In genomic region chr2:226802573-226802972, GRCh38 we compare ENCODE assay signal across 8 cellular contexts. TPM values are rescaled to one million over a fixed set of nuclear protein-coding genes. Genes with fewer than 3 reads are reported as not detected.
DNase-seq lines count a peak whose midpoint lies in the region; ATAC-seq, FAIRE-seq and TF ChIP-seq lines count a peak whose summit lies in the region.

No MANE protein-coding gene starts in this region.

- H3K36me3 ChIP-seq in kidney (ENCODE audit: control insufficient read depth in 1 of 2, insufficient read depth in 2 of 2, low read length in 2 of 2) (no peaks in the 10 kb centered on the region), upper lobe of right lung (no peaks in the 10 kb centered on the region)

- no CpG with 5 or more reads among the region's 4 CpGs for WGBS in H9 (ENCODE audit: extremely low coverage, insufficient read length, low lambda C conversion rate)

- no peak overlapping the region for H3K18ac ChIP-seq in H9 (ENCODE audit: insufficient read length, low read depth, low read length)

- H2AFZ ChIP-seq in H9 (ENCODE audit: low read length), result no peak overlapping the region

- no peak overlapping the region for H4K91ac ChIP-seq in H9 (ENCODE audit: insufficient read length, low read depth, low read length)

- no peak for DNase-seq in CD14-positive monocyte (ENCODE audit: low spot score)
- DNase-seq in H9, result no peak
- DNase-seq in NCI-H446 treated with DMSO at 0.1 percent for 48 hours (lab: John Stamatoyannopoulos, UW), result peak; percentile 51
- peak; percentile 84 for DNase-seq in astrocyte of the cerebellum (ENCODE audit: low read depth)
- DNase-seq in kidney, result no peak
- no peak for DNase-seq in upper lobe of right lung
- no peak for DNase-seq in stimulated activated CD4-positive, alpha-beta T cell treated with anti-CD3 and anti-CD28 coated beads, Interleukin-4, amount 100 ng/mL, for 4 hours
- DNase-seq in stimulated activated CD8-positive, alpha-beta memory T cell treated with anti-CD3 and anti-CD28 coated beads, Interleukin-4, amount 100 ng/mL, for 48 hours, result no peak

- TF ChIP-seq CTCF in CD14-positive monocyte (IDR thresholded peaks at IDR 0.05) (peak; percentile 79), H9 (conservative IDR thresholded peaks at IDR 0.05) (peak; percentile 78), astrocyte of the cerebellum (IDR thresholded peaks at IDR 0.05; ENCODE audit: low read depth, low read length, missing control alignments) (peak; percentile 60), kidney (IDR thresholded peaks at IDR 0.05; ENCODE audit: borderline replicate concordance, extremely low read depth, insufficient read depth) (peak; percentile 70), upper lobe of right lung (IDR thresholded peaks at IDR 0.05) (peak; percentile 70)

- H3K9me3 ChIP-seq in H9 (ENCODE audit: control insufficient read depth, low read depth, low read length) (no peaks in the 10 kb centered on the region), kidney (ENCODE audit: control insufficient read depth in 1 of 2, low read length in 2 of 2) (no peaks in the 10 kb centered on the region), upper lobe of right lung (no peaks in the 10 kb centered on the region)

- no peak overlapping the region for H3K56ac ChIP-seq in H9 (ENCODE audit: insufficient read length, low read depth, low read length)

- intact Hi-C loops in CD14-positive monocyte (cut with micrococcal nuclease) (loop anchor here (5.0 to 10.0 kb wide), 4 partner anchors 588 to 1138 kb away; no protein-coding TSS in a partner anchor), kidney (cut with DNase I) (loop anchor here (10.0 kb wide), 1 partner anchor 918 kb away; no protein-coding TSS in a partner anchor), upper lobe of right lung (cut with DNase I) (loop anchor here (10.0 kb wide), 1 partner anchor 908 kb away; no protein-coding TSS in a partner anchor)

- no peak overlapping the region for H3K27ac ChIP-seq in H9 (ENCODE audit: insufficient read length, low read depth, low read length)
- no peak overlapping the region for H3K27ac ChIP-seq in kidney (ENCODE audit: low read depth in 2 of 2, low read length in 2 of 2)
- H3K27ac ChIP-seq in upper lobe of right lung, result no peak overlapping the region

- peaks cover 4 to 24% (median 17%) of the 10 kb centered on the region in 7 donors for H3K9me3 Mint-ChIP-seq in CD14-positive monocyte
- H3K9me3 Mint-ChIP-seq in H9, result no peaks in the 10 kb centered on the region; a peak in 1 of 5 replicates

- no peak overlapping the region for H2BK12ac ChIP-seq in H9 (ENCODE audit: insufficient read length, low read depth, low read length)

- H2BK15ac ChIP-seq in H9 (ENCODE audit: low read depth, low read length), result no peak overlapping the region

- H3K4me1 ChIP-seq in H9 (ENCODE audit: insufficient read depth, low read length) (no peaks in the 10 kb centered on the region), kidney (ENCODE audit: control insufficient read depth in 1 of 2, insufficient read depth in 1 of 2, low read depth in 1 of 2, low read length in 2 of 2) (peaks cover 8 to 10% of the 10 kb centered on the region in 2 donors), upper lobe of right lung (peaks cover 20% of the 10 kb centered on the region)

- no peak overlapping the region for H3K4ac ChIP-seq in H9 (ENCODE audit: low read depth, low read length)

- no peak overlapping the region for H2BK5ac ChIP-seq in H9 (ENCODE audit: insufficient read length, low read length)

- H3K4me1 Mint-ChIP-seq in CD14-positive monocyte, result peaks cover 27% of the 10 kb centered on the region
- H3K4me1 Mint-ChIP-seq in H9, result peaks cover 17 to 25% of the 10 kb centered on the region in 2 experiments

- no peak overlapping the region for H4K8ac ChIP-seq in H9 (replicated peaks; ENCODE audit: insufficient read length, low read depth, low read length)

- H3K23ac ChIP-seq in H9 (ENCODE audit: insufficient read length, low read depth, low read length), result no peak overlapping the region

- H3K27me3 ChIP-seq in H9 (ENCODE audit: insufficient read depth, low read length), result no peaks in the 10 kb centered on the region
- peaks cover 5% of the 10 kb centered on the region for H3K27me3 ChIP-seq in upper lobe of right lung

- H3K36me3 Mint-ChIP-seq in CD14-positive monocyte (peaks cover 6 to 13% of the 10 kb centered on the region in 2 donors), H9 (ENCODE audit: insufficient read depth in 1 of 3, low read depth in 3 of 3) (peaks cover 4 to 9% (median 5%) of the 10 kb centered on the region in 3 experiments)

- no peak overlapping the region for H2BK20ac ChIP-seq in H9 (ENCODE audit: low read depth, low read length, poor library complexity, severe bottlenecking)

- H4K20me1 ChIP-seq in H9 (ENCODE audit: control insufficient read depth, insufficient read depth, insufficient read length), result no peaks in the 10 kb centered on the region

- H3K23me2 ChIP-seq in H9 (ENCODE audit: insufficient read length, low read depth, low read length, poor library complexity, severe bottlenecking), result peaks cover 22% of the 10 kb centered on the region

- in situ Hi-C loops in astrocyte of the cerebellum (cut with HindIII; ENCODE audit: low sequenced_read_pairs), result loop anchor here (25.0 kb wide), 1 partner anchor 185 kb away; no protein-coding TSS in a partner anchor

- peak; percentile 34 for ATAC-seq in upper lobe of right lung

- H3K27me3 Mint-ChIP-seq in CD14-positive monocyte (ENCODE audit: low read depth in 3 of 3), result peaks cover 45 to 80% (median 50%) of the 10 kb centered on the region in 3 donors
- H3K27me3 Mint-ChIP-seq in H9 (ENCODE audit: low read depth), result no peaks in the 10 kb centered on the region

- H3K4me3 Mint-ChIP-seq in CD14-positive monocyte (no peak overlapping the region), H9 (no peak overlapping the region)

- no peak overlapping the region for H3K4me2 ChIP-seq in H9 (ENCODE audit: insufficient read depth, insufficient read length, low read length)

- H3K9ac ChIP-seq in H9 (ENCODE audit: extremely low read depth, insufficient read length, low read length), result no peak overlapping the region
- H3K9ac ChIP-seq in kidney (ENCODE audit: low read length in 2 of 2), result peak overlapping the region in 1 of 2 donors; percentile 59

- H3T11ph ChIP-seq in H9 (ENCODE audit: low read length), result no peak overlapping the region

- FAIRE-seq in kidney (lab: Jason Lieb, UNC), result peak; percentile 94

- no peak overlapping the region for H3K4me3 ChIP-seq in astrocyte of the cerebellum (ENCODE audit: low read depth, low read length)
- H3K4me3 ChIP-seq in kidney (ENCODE audit: low read length in 2 of 2), result no peak overlapping the region
- no peak overlapping the region for H3K4me3 ChIP-seq in upper lobe of right lung

- no peaks in the 10 kb centered on the region for H3K79me1 ChIP-seq in H9 (ENCODE audit: insufficient read depth, low read depth, low read length, poor library complexity, severe bottlenecking)

- H2AK5ac ChIP-seq in H9 (ENCODE audit: insufficient read length, low read length), result no peak overlapping the region

- H4K5ac ChIP-seq in H9 (ENCODE audit: insufficient read length, low read depth, low read length), result no peak overlapping the region

- H3K27ac Mint-ChIP-seq in CD14-positive monocyte, result no peak overlapping the region
- no peak overlapping the region for H3K27ac Mint-ChIP-seq in H9

- no peak overlapping the region for H2BK120ac ChIP-seq in H9 (ENCODE audit: low read depth, low read length, poor library complexity, severe bottlenecking)

- H3K79me2 ChIP-seq in H9 (ENCODE audit: insufficient read depth, low read length), result peaks cover 1% of the 10 kb centered on the region; the same call in 1 of the 2 replicates

- H3K14ac ChIP-seq in H9 (ENCODE audit: insufficient read depth, low read length), result no peak overlapping the region

RNA-seq across cellular contexts. Expression of gene IRS1, which starts 3.0 kb away (rescaled TPM):
- polyA plus RNA-seq in CD14-positive monocyte (under 1 TPM in 1 of 2 donors, not detected in 1; 0.10 TPM), kidney (ENCODE audit: insufficient read depth, low read depth, low replicate concordance) (4.5 TPM)
- total RNA-seq in H9 (2021) (15.0 and 16.3 TPM in 2 replicates), kidney (13.4 TPM), upper lobe of right lung (10.6 TPM)

RNA-seq across cellular contexts. Expression of gene RHBDD1, which starts 33.3 kb away (rescaled TPM):
- polyA plus RNA-seq in CD14-positive monocyte (10 to 100 TPM; 15.5 to 19.5 TPM), kidney (ENCODE audit: insufficient read depth, low read depth, low replicate concordance) (8.3 TPM)
- total RNA-seq in H9 (2021) (23.0 and 24.9 TPM in 2 replicates), kidney (49.9 TPM), upper lobe of right lung (38.4 TPM)

Comparison
In these comparisons a context has a peak if more than half of its experiments do, and no peak if none do; other contexts are left out.
1. DNase-seq: peak in NCI-H446 treated with DMSO at 0.1 percent for 48 hours (single experiment) and astrocyte of the cerebellum (single experiment); none in CD14-positive monocyte (single experiment), H9 (single experiment), kidney (single experiment), upper lobe of right lung (single experiment), stimulated activated CD4-positive, alpha-beta T cell treated with anti-CD3 and anti-CD28 coated beads, Interleukin-4, amount 100 ng/mL, for 4 hours (0 of 2) and stimulated activated CD8-positive, alpha-beta memory T cell treated with anti-CD3 and anti-CD28 coated beads, Interleukin-4, amount 100 ng/mL, for 48 hours (single experiment).
2. Peak in every context shown above with its lines, with median percentiles within 50 percentile points of each other: CTCF ChIP-seq.